3 cellular contexts compared by ENCODE assay signal in the genomic region with DNA sequence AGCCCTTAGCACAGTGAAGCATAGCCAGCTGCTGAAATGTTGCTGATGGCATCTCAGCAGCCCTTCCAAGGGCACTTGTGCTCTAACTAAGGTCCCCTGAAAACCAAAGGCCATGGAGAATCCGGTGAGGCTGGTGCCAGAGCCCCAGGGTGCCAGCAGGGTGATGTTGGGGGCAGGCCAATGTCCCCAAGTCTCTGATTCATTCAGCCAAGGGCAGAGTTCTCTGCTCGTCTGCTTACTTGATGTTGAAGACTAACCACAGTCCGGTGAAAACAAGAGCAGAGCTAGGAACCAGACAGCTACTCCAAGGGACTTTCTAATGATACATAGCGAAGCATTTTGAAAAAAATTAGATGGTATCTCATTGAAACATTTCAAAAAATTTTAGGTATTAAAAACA.
TF ChIP-seq lines count a peak whose summit lies in the region.

No MANE protein-coding gene starts in this region.

TF ChIP-seq in IMR-90, 13 proteins besides CTCF, POLR2A, EP300 and RAD21:
- no peak for TF ChIP-seq BHLHE40 (IDR thresholded peaks at IDR 0.05; ENCODE audit: low read depth, low read length)
- TF ChIP-seq, protein P1, sequence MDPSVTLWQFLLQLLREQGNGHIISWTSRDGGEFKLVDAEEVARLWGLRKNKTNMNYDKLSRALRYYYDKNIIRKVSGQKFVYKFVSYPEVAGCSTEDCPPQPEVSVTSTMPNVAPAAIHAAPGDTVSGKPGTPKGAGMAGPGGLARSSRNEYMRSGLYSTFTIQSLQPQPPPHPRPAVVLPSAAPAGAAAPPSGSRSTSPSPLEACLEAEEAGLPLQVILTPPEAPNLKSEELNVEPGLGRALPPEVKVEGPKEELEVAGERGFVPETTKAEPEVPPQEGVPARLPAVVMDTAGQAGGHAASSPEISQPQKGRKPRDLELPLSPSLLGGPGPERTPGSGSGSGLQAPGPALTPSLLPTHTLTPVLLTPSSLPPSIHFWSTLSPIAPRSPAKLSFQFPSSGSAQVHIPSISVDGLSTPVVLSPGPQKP (IDR thresholded peaks at IDR 0.05; ENCODE audit: borderline replicate concordance, low read depth, low read length), result no peak
- no peak for TF ChIP-seq NFE2L2 (IDR thresholded peaks at IDR 0.05; ENCODE audit: low read depth, low read length)
- no peak for TF ChIP-seq SMC3 (IDR thresholded peaks at IDR 0.05; ENCODE audit: low read depth, low read length)
- TF ChIP-seq MXI1 (IDR thresholded peaks at IDR 0.05; ENCODE audit: borderline replicate concordance, low read depth, low read length), result no peak
- TF ChIP-seq, protein P2, sequence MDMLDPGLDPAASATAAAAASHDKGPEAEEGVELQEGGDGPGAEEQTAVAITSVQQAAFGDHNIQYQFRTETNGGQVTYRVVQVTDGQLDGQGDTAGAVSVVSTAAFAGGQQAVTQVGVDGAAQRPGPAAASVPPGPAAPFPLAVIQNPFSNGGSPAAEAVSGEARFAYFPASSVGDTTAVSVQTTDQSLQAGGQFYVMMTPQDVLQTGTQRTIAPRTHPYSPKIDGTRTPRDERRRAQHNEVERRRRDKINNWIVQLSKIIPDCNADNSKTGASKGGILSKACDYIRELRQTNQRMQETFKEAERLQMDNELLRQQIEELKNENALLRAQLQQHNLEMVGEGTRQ (IDR thresholded peaks at IDR 0.05; ENCODE audit: low read depth, low read length), result no peak
- no peak for TF ChIP-seq MAZ (IDR thresholded peaks at IDR 0.05; ENCODE audit: borderline replicate concordance, low read depth, low read length)
- no peak for TF ChIP-seq FOS (IDR thresholded peaks at IDR 0.05; ENCODE audit: low read depth, low read length)
- no peak for TF ChIP-seq RCOR1 (IDR thresholded peaks at IDR 0.05; ENCODE audit: insufficient replicate concordance, low read length)
TF ChIP-seq in IMR-90: peak in this region for 0.

TF ChIP-seq in GM12878, 131 proteins besides CTCF, POLR2A, EP300 and RAD21:
- TF ChIP-seq NRF1 (conservative IDR thresholded peaks at IDR 0.05; ENCODE audit: low read depth, low read length) (no peak), ZBED1 (IDR thresholded peaks at IDR 0.05; ENCODE audit: borderline replicate concordance) (no peak), RUNX3 (IDR thresholded peaks at IDR 0.05; ENCODE audit: low read length) (no peak), ZNF207 (IDR thresholded peaks at IDR 0.05; ENCODE audit: borderline replicate concordance) (no peak), MYB (IDR thresholded peaks at IDR 0.05; ENCODE audit: borderline replicate concordance, low read depth, low read length) (no peak), SMC3 (IDR thresholded peaks at IDR 0.05; ENCODE audit: borderline replicate concordance, low read length) (no peak)
- TF ChIP-seq, protein P3, sequence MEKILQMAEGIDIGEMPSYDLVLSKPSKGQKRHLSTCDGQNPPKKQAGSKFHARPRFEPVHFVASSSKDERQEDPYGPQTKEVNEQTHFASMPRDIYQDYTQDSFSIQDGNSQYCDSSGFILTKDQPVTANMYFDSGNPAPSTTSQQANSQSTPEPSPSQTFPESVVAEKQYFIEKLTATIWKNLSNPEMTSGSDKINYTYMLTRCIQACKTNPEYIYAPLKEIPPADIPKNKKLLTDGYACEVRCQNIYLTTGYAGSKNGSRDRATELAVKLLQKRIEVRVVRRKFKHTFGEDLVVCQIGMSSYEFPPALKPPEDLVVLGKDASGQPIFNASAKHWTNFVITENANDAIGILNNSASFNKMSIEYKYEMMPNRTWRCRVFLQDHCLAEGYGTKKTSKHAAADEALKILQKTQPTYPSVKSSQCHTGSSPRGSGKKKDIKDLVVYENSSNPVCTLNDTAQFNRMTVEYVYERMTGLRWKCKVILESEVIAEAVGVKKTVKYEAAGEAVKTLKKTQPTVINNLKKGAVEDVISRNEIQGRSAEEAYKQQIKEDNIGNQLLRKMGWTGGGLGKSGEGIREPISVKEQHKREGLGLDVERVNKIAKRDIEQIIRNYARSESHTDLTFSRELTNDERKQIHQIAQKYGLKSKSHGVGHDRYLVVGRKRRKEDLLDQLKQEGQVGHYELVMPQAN (conservative IDR thresholded peaks at IDR 0.05), result no peak
- TF ChIP-seq, protein P4, sequence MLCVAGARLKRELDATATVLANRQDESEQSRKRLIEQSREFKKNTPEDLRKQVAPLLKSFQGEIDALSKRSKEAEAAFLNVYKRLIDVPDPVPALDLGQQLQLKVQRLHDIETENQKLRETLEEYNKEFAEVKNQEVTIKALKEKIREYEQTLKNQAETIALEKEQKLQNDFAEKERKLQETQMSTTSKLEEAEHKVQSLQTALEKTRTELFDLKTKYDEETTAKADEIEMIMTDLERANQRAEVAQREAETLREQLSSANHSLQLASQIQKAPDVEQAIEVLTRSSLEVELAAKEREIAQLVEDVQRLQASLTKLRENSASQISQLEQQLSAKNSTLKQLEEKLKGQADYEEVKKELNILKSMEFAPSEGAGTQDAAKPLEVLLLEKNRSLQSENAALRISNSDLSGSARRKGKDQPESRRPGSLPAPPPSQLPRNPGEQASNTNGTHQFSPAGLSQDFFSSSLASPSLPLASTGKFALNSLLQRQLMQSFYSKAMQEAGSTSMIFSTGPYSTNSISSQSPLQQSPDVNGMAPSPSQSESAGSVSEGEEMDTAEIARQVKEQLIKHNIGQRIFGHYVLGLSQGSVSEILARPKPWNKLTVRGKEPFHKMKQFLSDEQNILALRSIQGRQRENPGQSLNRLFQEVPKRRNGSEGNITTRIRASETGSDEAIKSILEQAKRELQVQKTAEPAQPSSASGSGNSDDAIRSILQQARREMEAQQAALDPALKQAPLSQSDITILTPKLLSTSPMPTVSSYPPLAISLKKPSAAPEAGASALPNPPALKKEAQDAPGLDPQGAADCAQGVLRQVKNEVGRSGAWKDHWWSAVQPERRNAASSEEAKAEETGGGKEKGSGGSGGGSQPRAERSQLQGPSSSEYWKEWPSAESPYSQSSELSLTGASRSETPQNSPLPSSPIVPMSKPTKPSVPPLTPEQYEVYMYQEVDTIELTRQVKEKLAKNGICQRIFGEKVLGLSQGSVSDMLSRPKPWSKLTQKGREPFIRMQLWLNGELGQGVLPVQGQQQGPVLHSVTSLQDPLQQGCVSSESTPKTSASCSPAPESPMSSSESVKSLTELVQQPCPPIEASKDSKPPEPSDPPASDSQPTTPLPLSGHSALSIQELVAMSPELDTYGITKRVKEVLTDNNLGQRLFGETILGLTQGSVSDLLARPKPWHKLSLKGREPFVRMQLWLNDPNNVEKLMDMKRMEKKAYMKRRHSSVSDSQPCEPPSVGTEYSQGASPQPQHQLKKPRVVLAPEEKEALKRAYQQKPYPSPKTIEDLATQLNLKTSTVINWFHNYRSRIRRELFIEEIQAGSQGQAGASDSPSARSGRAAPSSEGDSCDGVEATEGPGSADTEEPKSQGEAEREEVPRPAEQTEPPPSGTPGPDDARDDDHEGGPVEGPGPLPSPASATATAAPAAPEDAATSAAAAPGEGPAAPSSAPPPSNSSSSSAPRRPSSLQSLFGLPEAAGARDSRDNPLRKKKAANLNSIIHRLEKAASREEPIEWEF (IDR thresholded peaks at IDR 0.05; ENCODE audit: insufficient replicate concordance, low read depth, low read length), result no peak
- TF ChIP-seq, protein P5, sequence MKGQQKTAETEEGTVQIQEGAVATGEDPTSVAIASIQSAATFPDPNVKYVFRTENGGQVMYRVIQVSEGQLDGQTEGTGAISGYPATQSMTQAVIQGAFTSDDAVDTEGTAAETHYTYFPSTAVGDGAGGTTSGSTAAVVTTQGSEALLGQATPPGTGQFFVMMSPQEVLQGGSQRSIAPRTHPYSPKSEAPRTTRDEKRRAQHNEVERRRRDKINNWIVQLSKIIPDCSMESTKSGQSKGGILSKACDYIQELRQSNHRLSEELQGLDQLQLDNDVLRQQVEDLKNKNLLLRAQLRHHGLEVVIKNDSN (IDR thresholded peaks at IDR 0.05; ENCODE audit: borderline replicate concordance, extremely low read length, insufficient read depth, low read depth, low read length), result no peak
TF ChIP-seq in GM12878: peak in this region for 0.

TF ChIP-seq in HEK293T, 16 proteins besides CTCF, POLR2A, EP300 and RAD21:
- TF ChIP-seq, protein P6, sequence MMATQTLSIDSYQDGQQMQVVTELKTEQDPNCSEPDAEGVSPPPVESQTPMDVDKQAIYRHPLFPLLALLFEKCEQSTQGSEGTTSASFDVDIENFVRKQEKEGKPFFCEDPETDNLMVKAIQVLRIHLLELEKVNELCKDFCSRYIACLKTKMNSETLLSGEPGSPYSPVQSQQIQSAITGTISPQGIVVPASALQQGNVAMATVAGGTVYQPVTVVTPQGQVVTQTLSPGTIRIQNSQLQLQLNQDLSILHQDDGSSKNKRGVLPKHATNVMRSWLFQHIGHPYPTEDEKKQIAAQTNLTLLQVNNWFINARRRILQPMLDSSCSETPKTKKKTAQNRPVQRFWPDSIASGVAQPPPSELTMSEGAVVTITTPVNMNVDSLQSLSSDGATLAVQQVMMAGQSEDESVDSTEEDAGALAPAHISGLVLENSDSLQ (IDR thresholded peaks at IDR 0.05), result no peak
- TF ChIP-seq TARDBP (IDR thresholded peaks at IDR 0.05), result no peak
- no peak for TF ChIP-seq FOXK2 (IDR thresholded peaks at IDR 0.05)
- no peak for TF ChIP-seq ELF4 (IDR thresholded peaks at IDR 0.05)
- no peak for TF ChIP-seq BHLHE40 (IDR thresholded peaks at IDR 0.05; ENCODE audit: borderline replicate concordance)
- no peak for TF ChIP-seq LEF1 (IDR thresholded peaks at IDR 0.05; ENCODE audit: borderline replicate concordance)
- TF ChIP-seq SP1 (IDR thresholded peaks at IDR 0.05), result no peak
- TF ChIP-seq L3MBTL2 (conservative IDR thresholded peaks at IDR 0.05), result no peak
